Comparison of ENCODE assay signal across 16 cellular contexts in the genomic region with DNA sequence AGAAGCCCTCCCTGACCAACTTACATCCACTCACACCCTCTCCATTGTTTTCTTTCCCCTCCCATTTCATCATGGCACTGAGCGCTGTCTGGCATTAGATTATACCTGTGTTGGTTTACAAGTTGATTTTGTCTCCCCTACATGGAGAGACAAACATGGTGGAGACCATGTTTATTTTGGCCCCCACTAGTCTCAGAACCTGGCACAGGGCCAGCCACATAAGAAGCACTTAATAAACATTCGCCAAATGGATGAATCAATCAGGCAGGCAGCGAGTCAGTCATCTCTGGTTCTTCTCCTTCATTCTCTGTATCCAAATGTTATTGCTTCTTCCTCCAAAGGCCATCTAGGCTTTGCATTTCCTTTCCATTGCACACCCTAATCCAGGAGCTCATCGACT.
DNase-seq lines count a peak whose midpoint lies in the region; FAIRE-seq and TF ChIP-seq lines count a peak whose summit lies in the region.
"Had no signal": no experiment of that assay in that cellular context is flagged by ENCODE, and none has a peak within 500 bp of the region (broad histone marks: within the 10 kb centered on the region; RNA-seq: fewer than 3 reads in every experiment).

No MANE protein-coding gene starts in this region.

- intact Hi-C loops in ovary (cut with DNase I) = loop anchor here in 1 of 4 donors (10.0 kb wide), 1 partner anchor 178 kb away; the partner anchor contains the start of gene DPF3

- TF ChIP-seq POLR2A in ovary (IDR thresholded peaks at IDR 0.05) = no peak

- H3K4me1 ChIP-seq in ovary (ENCODE audit: insufficient read depth) = peaks cover 24% of the 10 kb centered on the region

- peak; percentile 12 for FAIRE-seq in GM18507 (lab: Jason Lieb, UNC)
- FAIRE-seq: kidney had no signal

- peaks cover 21% of the 10 kb centered on the region for H3K36me3 Mint-ChIP-seq in nephron progenitor cell (ENCODE audit: low read depth)

- H3K9me3 ChIP-seq in ovary = no peaks in the 10 kb centered on the region
- H3K9me3 ChIP-seq: esophagus muscularis mucosa had no signal

- no peaks in the 10 kb centered on the region for H3K9me3 Mint-ChIP-seq in nephron progenitor cell
- H3K9me3 Mint-ChIP-seq: dendritic cell treated with granulocyte-macrophage colony-stimulating factor and Interleukin-4, amounts not matched to agents 40 ng/mL and 50 ng/mL, for 4 days; GM23338 had no signal

- H3K36me3 ChIP-seq in ovary = no peaks in the 10 kb centered on the region

- TF ChIP-seq CTCF in nephron progenitor cell (IDR thresholded peaks at IDR 0.05) = no peak
- TF ChIP-seq CTCF in ovary (IDR thresholded peaks at IDR 0.05) = no peak

- 95 to 96% (median 96%) methylated on average over 4 of the region's 4 CpGs for WGBS in ovary, 3 donors

- no peak for TF ChIP-seq EP300 in ovary (IDR thresholded peaks at IDR 0.05)

- H3K4me3 ChIP-seq in ovary = no peak overlapping the region
- H3K4me3 ChIP-seq: esophagus muscularis mucosa, GM23338 had no signal

- DNase-seq in Daoy (ENCODE audit: low read depth) = peak; percentile 21
- DNase-seq in GM18507 (ENCODE audit: extremely low spot score, insufficient read length, low read depth) = no peak
- DNase-seq in dermis microvascular lymphatic vessel endothelial cell (ENCODE audit: low read depth in 2 of 2) = peak; percentile 17 to 52
- no peak for DNase-seq in nephron progenitor cell
- DNase-seq in COR-L47 (lab: John Stamatoyannopoulos, UW) = no peak
- DNase-seq in activated CD8-positive, alpha-beta memory T cell treated with anti-CD3 and anti-CD28 coated beads, Interleukin-2, amount 50 U/mL, for 4 hours = no peak
- DNase-seq in ovary = no peak
- DNase-seq: activated CD8-positive, alpha-beta memory T cell treated with anti-CD3 and anti-CD28 coated beads, Interleukin-2, amount 10 ng/mL, durations not matched to agents 7 days and 5 days; Karpas-422; NCI-H1417; occipital lobe; stimulated activated CD4-positive, alpha-beta T cell treated with anti-CD3 and anti-CD28 coated beads, Interleukin-4, amount 100 ng/mL, for 24 hours had no signal

- peaks cover 3% of the 10 kb centered on the region for H3K27me3 Mint-ChIP-seq in nephron progenitor cell (ENCODE audit: low read depth, poor library complexity)

- peak overlapping the region; percentile 82 for H3K27ac Mint-ChIP-seq in nephron progenitor cell
- H3K27ac Mint-ChIP-seq: activated CD8-positive, alpha-beta memory T cell treated with anti-CD3 and anti-CD28 coated beads, Interleukin-2, amount 10 ng/mL, durations not matched to agents 7 days and 5 days; dendritic cell treated with granulocyte-macrophage colony-stimulating factor and Interleukin-4, amounts not matched to agents 40 ng/mL and 50 ng/mL, for 4 days; GM23338 had no signal

- H3K27me3 ChIP-seq in ovary = no peaks in the 10 kb centered on the region
- H3K27me3 ChIP-seq: esophagus muscularis mucosa had no signal

- H3K4me3 Mint-ChIP-seq in nephron progenitor cell = no peak overlapping the region
- H3K4me3 Mint-ChIP-seq: activated CD8-positive, alpha-beta memory T cell treated with anti-CD3 and anti-CD28 coated beads, Interleukin-2, amount 10 ng/mL, durations not matched to agents 7 days and 5 days; dendritic cell treated with granulocyte-macrophage colony-stimulating factor and Interleukin-4, amounts not matched to agents 40 ng/mL and 50 ng/mL, for 4 days; GM23338 had no signal

- H3K27ac ChIP-seq in ovary = peak overlapping the region in 1 of 2 donors; percentile 22

- peaks cover 32% of the 10 kb centered on the region for H3K4me1 Mint-ChIP-seq in nephron progenitor cell

Comparison
In these comparisons a context has a peak if more than half of its experiments do, and no peak if none do; other contexts are left out.
1. DNase-seq: peak in Daoy (single experiment) and dermis microvascular lymphatic vessel endothelial cell (2 of 2); none in GM18507 (single experiment), nephron progenitor cell (single experiment), COR-L47 (single experiment), activated CD8-positive, alpha-beta memory T cell treated with anti-CD3 and anti-CD28 coated beads, Interleukin-2, amount 50 U/mL, for 4 hours (single experiment) and ovary (0 of 5).